Comparison of ENCODE assay signal across 14 cellular contexts in the genomic region with DNA sequence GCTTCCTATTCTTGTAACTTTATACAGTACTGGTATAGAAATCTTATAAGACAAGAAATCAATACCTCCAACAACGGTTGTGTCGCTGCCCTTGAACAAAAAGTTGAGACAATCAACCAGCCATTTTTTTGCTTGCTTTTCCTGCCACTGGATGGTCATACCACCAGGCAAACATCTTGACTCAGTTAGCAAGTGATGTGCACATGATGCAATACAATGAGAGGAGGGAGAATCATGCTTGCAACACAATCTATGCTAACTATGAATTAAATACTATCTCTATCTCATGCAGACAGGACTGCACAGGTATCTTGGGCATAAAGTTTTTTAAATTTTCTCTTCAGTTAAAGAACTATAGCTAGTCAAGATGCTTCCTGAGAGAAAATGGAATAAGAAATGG.
"Had no signal": no experiment of that assay in that cellular context is flagged by ENCODE, and none has a peak within 500 bp of the region (broad histone marks: within the 10 kb centered on the region; RNA-seq: fewer than 3 reads in every experiment).

No MANE protein-coding gene starts in this region.

- DNase-seq: activated CD4-positive, alpha-beta memory T cell treated with anti-CD3 and anti-CD28 coated beads for 36 hours; activated CD4-positive, alpha-beta T cell treated with anti-CD3 and anti-CD28 coated beads for 4 hours; activated naive CD4-positive, alpha-beta T cell; activated naive CD8-positive, alpha-beta T cell treated with anti-CD3 and anti-CD28 coated beads for 36 hours; body of pancreas; central memory CD4-positive, alpha-beta T cell; gastrocnemius medialis; heart left ventricle; occipital lobe; posterior cingulate gyrus; retina had no signal

- H3K4me3 ChIP-seq: body of pancreas, coronary artery, gastrocnemius medialis, heart left ventricle, vagina had no signal

- ATAC-seq: body of pancreas, esophagus mucosa, gastrocnemius medialis, heart left ventricle had no signal
